8 cellular contexts compared by ENCODE assay signal in genomic region chr2:172556284-172557033, GRCh38. TPM values are rescaled to one million over a fixed set of nuclear protein-coding genes. Genes with fewer than 3 reads are reported as not detected.
A peak's percentile ranks its signal among the peaks of the same experiment; 100 is the strongest.
DNase-seq lines count a peak whose midpoint lies in the region; ATAC-seq and TF ChIP-seq lines count a peak whose summit lies in the region.

No MANE protein-coding gene starts in this region.

- peak overlapping the region; percentile 67 for H3K27ac Mint-ChIP-seq in CD8-positive, alpha-beta T cell
- H3K27ac Mint-ChIP-seq in neural crest cell (ENCODE audit: unreplicated experiment) = no peak overlapping the region

- peak overlapping the region; percentile 92 for H3K4me2 ChIP-seq in OCI-LY3 (ENCODE audit: low read length)

- peaks cover 25% of the 10 kb centered on the region for H4K20me1 ChIP-seq in OCI-LY3 (ENCODE audit: insufficient read depth, low read length)

- CTCF ChIA-PET in CD8-positive, alpha-beta T cell (lab: Charles Lee) = interaction anchor here (0.7 to 0.9 kb wide), 3 partner anchors 19 to 65 kb away, joined by 3 read pairs; no protein-coding TSS in a partner anchor

- H3K79me2 ChIP-seq in OCI-LY3 (ENCODE audit: low read length) = peaks cover 40% of the 10 kb centered on the region

- H3K4me1 ChIP-seq in CD8-positive, alpha-beta T cell (ENCODE audit: insufficient read depth, low read length) = peaks cover 39% of the 10 kb centered on the region
- H3K4me1 ChIP-seq in OCI-LY3 (ENCODE audit: low read length) = peaks cover 22% of the 10 kb centered on the region

- H3K9me3 Mint-ChIP-seq in CD8-positive, alpha-beta T cell = no peaks in the 10 kb centered on the region
- H3K9me3 Mint-ChIP-seq in neural crest cell = no peaks in the 10 kb centered on the region

- H3K4me3 ChIP-seq in CD8-positive, alpha-beta T cell (ENCODE audit: low read depth, low read length) = peak overlapping the region; percentile 98
- H3K4me3 ChIP-seq in OCI-LY3 (ENCODE audit: low read length) (peak overlapping the region; percentile 98), fibroblast of mammary gland (ENCODE audit: control insufficient read depth, low read depth, low read length) (peak overlapping the region; percentile 78)

- H3K4me1 Mint-ChIP-seq in CD8-positive, alpha-beta T cell (ENCODE audit: low read depth) = peaks cover 50% of the 10 kb centered on the region
- H3K4me1 Mint-ChIP-seq in neural crest cell = peaks cover 33% of the 10 kb centered on the region

- H3K36me3 ChIP-seq in CD8-positive, alpha-beta T cell (ENCODE audit: insufficient read depth, low read length) = no peaks in the 10 kb centered on the region
- peaks cover 18% of the 10 kb centered on the region for H3K36me3 ChIP-seq in OCI-LY3 (replicated peaks; ENCODE audit: low read depth, low read length)

- peak; percentile 8 to 76 (median 52) for DNase-seq in CD8-positive, alpha-beta T cell
- DNase-seq in activated T-cell treated with anti-CD3 and anti-CD28 coated beads, Interleukin-2, amount 50 U/mL, for 48 hours = peak; percentile 76 to 80
- peak; percentile 76 for DNase-seq in fibroblast of mammary gland (ENCODE audit: low read depth)
- peak; percentile 41 for DNase-seq in neural crest cell (ENCODE audit: low read depth, low spot score)
- peak; percentile 45 for DNase-seq in stromal cell of bone marrow (ENCODE audit: low read depth)

- intact Hi-C loops in CD8-positive, alpha-beta T cell (cut with DNase I, micrococcal nuclease) = loop anchor here (1.0 to 10.0 kb wide), 13 partner anchors 60 to 1928 kb away; partner anchors contain the start of genes DCAF17 (in 2 of the 2), METTL8 (in 2 of the 2), DLX2 (in 1 of the 2) and DYNC1I2 (in 1 of the 2)

- H3K9me3 ChIP-seq in CD8-positive, alpha-beta T cell (ENCODE audit: low read length) = no peaks in the 10 kb centered on the region
- H3K9me3 ChIP-seq in OCI-LY3 (ENCODE audit: insufficient read depth, low read length) = no peaks in the 10 kb centered on the region

- peak overlapping the region; percentile 80 for H2AFZ ChIP-seq in OCI-LY3 (ENCODE audit: low read depth, low read length)

- peak overlapping the region; percentile 73 for H3K9ac ChIP-seq in OCI-LY3 (ENCODE audit: low read length)

- peak; percentile 33 for ATAC-seq in CD8-positive, alpha-beta T cell
- peak; percentile 78 for ATAC-seq in GM19395 (IDR thresholded peaks at IDR 0.05; ENCODE audit: unreplicated experiment)
- peak; percentile 73 for ATAC-seq in HG03460 (IDR thresholded peaks at IDR 0.05; ENCODE audit: unreplicated experiment)

- peak overlapping the region; percentile 92 for H3K4me3 Mint-ChIP-seq in CD8-positive, alpha-beta T cell
- peak overlapping the region; percentile 92 for H3K4me3 Mint-ChIP-seq in neural crest cell

- H3K27me3 Mint-ChIP-seq in CD8-positive, alpha-beta T cell (ENCODE audit: low read depth) = no peaks in the 10 kb centered on the region
- peaks cover 23% of the 10 kb centered on the region for H3K27me3 Mint-ChIP-seq in neural crest cell (ENCODE audit: low read depth)

- peak overlapping the region; percentile 82 for H3K27ac ChIP-seq in CD8-positive, alpha-beta T cell (ENCODE audit: low read depth, low read length)
- H3K27ac ChIP-seq in OCI-LY3 (ENCODE audit: low read length) = peak overlapping the region; percentile 26

- no peaks in the 10 kb centered on the region for H3K27me3 ChIP-seq in CD8-positive, alpha-beta T cell (ENCODE audit: insufficient read depth, low read length)
- H3K27me3 ChIP-seq in OCI-LY3 (ENCODE audit: low read depth, low read length) = no peaks in the 10 kb centered on the region

- no peak for TF ChIP-seq CTCF in CD8-positive, alpha-beta T cell (IDR thresholded peaks at IDR 0.05)
- TF ChIP-seq CTCF in OCI-LY3 (IDR thresholded peaks at IDR 0.05; ENCODE audit: low read depth, low read length) (no peak), fibroblast of mammary gland (conservative IDR thresholded peaks at IDR 0.05; ENCODE audit: control insufficient read depth, insufficient read depth, low read depth, low read length) (no peak), neural crest cell (conservative IDR thresholded peaks at IDR 0.05) (no peak)

- POLR2A ChIA-PET in CD8-positive, alpha-beta T cell (lab: Charles Lee) = interaction anchor here (0.5 to 1.6 kb wide), 7 partner anchors 11 to 129 kb away, joined by 3 to 7 read pairs (median 4); no protein-coding TSS in a partner anchor

- peaks cover 33% of the 10 kb centered on the region for H3K36me3 Mint-ChIP-seq in CD8-positive, alpha-beta T cell
- H3K36me3 Mint-ChIP-seq in neural crest cell (ENCODE audit: low read depth) = no peaks in the 10 kb centered on the region

RNA-seq across cellular contexts. Expression of gene PDK1, which starts 0.6 kb away (rescaled TPM):
- 10 to 100 TPM; 34.1 to 36.6 TPM for total RNA-seq in CD8-positive, alpha-beta T cell
- 12.3 and 14.6 TPM in 2 replicates for total RNA-seq in neural crest cell

Comparison
In these comparisons a context has a peak if more than half of its experiments do, and no peak if none do; other contexts are left out.
1. Peak in every context shown above with its lines: DNase-seq, ATAC-seq, H3K4me3 ChIP-seq and H3K27ac ChIP-seq.